ENCODE assay signal across 18 cellular contexts in genomic region chr12:25412735-25413134, GRCh38.
A peak's percentile ranks its signal among the peaks of the same experiment; 100 is the strongest.
DNase-seq lines count a peak whose midpoint lies in the region; ATAC-seq and TF ChIP-seq lines count a peak whose summit lies in the region.
"Had no signal": no experiment of that assay in that cellular context is flagged by ENCODE, and none has a peak within 500 bp of the region (broad histone marks: within the 10 kb centered on the region; RNA-seq: fewer than 3 reads in every experiment).

No MANE protein-coding gene starts in this region.

- peak; percentile 41 to 67 for ATAC-seq in lower lobe of right lung
- ATAC-seq: A549, GM12878 had no signal

- no peaks in the 10 kb centered on the region for H3K27me3 ChIP-seq in lower lobe of right lung (ENCODE audit: low read depth)

- POLR2A ChIA-PET in OCI-LY7 (lab: Charles Lee) (interaction anchor here (0.6 to 1.1 kb wide), 7 partner anchors 11 to 230 kb away, joined by 3 to 7 read pairs (median 3); no protein-coding TSS in a partner anchor), GM10248 (lab: Yijun Ruan, JAX) (no interaction called here)

- TF ChIP-seq CTCF in OCI-LY7 (conservative IDR thresholded peaks at IDR 0.05; ENCODE audit: low read length) (no peak), lower lobe of right lung (IDR thresholded peaks at IDR 0.05) (no peak), GM10248 (IDR thresholded peaks at IDR 0.05; ENCODE audit: control extremely low read depth, extremely low read depth, low read depth, missing control alignments) (no peak)

- H3K9me2 ChIP-seq in OCI-LY7 (ENCODE audit: insufficient read depth, low read length) = no peaks in the 10 kb centered on the region

- no peaks in the 10 kb centered on the region for H4K20me1 ChIP-seq in OCI-LY7 (ENCODE audit: insufficient read depth, low read length)

- DNase-seq in COLO829 (ENCODE audit: low spot score) = peak; percentile 50
- DNase-seq in OCI-LY7 (ENCODE audit: low spot score) = no peak
- no peak for DNase-seq in lower lobe of right lung
- no peak for DNase-seq in GM10248 (ENCODE audit: extremely low spot score)
- DNase-seq in T-helper 2 cell = no peak
- DNase-seq in MV-4-11 (lab: John Stamatoyannopoulos, UW) = no peak
- DNase-seq: ACHN; C1 segment of cervical spinal cord; Caco-2; CD4-positive, alpha-beta memory T cell; DMS153; DND-41; GM23248; H7; HCEC 1CT had no signal

- BruUV-seq in OCI-LY7 (replicated peaks; lab: Mats Ljungman, UMichigan) = no TSS peak

- peak overlapping the region; percentile 60 for H3K4me2 ChIP-seq in OCI-LY7 (ENCODE audit: low read length)
- H3K4me2 ChIP-seq: A549 had no signal

- H3K9me3 ChIP-seq in OCI-LY7 (ENCODE audit: low read length) (no peaks in the 10 kb centered on the region), lower lobe of right lung (no peaks in the 10 kb centered on the region)
- H3K9me3 ChIP-seq: A549, Caco-2 had no signal

- peak overlapping the region; percentile 86 for H2AFZ ChIP-seq in OCI-LY7 (ENCODE audit: low read length)
- H2AFZ ChIP-seq: GM23248 had no signal

- no peaks in the 10 kb centered on the region for H3K79me2 ChIP-seq in OCI-LY7 (ENCODE audit: insufficient read depth, low read depth, low read length)

- H3K4me3 ChIP-seq in OCI-LY7 (ENCODE audit: low read depth, low read length, poor library complexity, severe bottlenecking) (peak overlapping the region; percentile 37), lower lobe of right lung (no peak overlapping the region)
- H3K4me3 ChIP-seq: A549, GM12878, GM23248 had no signal

- H3K36me3 ChIP-seq in OCI-LY7 (ENCODE audit: insufficient read depth, low read length) (no peaks in the 10 kb centered on the region), lower lobe of right lung (no peaks in the 10 kb centered on the region)

- H3K27ac ChIP-seq in OCI-LY7 (ENCODE audit: low read depth, low read length, poor library complexity, severe bottlenecking) (peak overlapping the region; percentile 37), lower lobe of right lung (no peak overlapping the region)
- H3K27ac ChIP-seq: 22Rv1, A549, GM23248 had no signal

- H3K4me1 ChIP-seq in OCI-LY7 (ENCODE audit: insufficient read depth, low read length, poor library complexity, severe bottlenecking) (peaks cover 24% of the 10 kb centered on the region), lower lobe of right lung (no peaks in the 10 kb centered on the region)
- H3K4me1 ChIP-seq: A549, Caco-2 had no signal

- CTCF ChIA-PET in OCI-LY7 (lab: Charles Lee; ENCODE audit: unreplicated experiment) = no interaction called here
- CTCF ChIA-PET in GM10248 (lab: Yijun Ruan, JAX) = interaction anchor here (0.7 to 1.1 kb wide), 3 partner anchors 18 to 215 kb away, joined by 3 read pairs; no protein-coding TSS in a partner anchor

- intact Hi-C loops in OCI-LY7 (cut with micrococcal nuclease; ENCODE audit: unreplicated experiment) = no loop called here
- intact Hi-C loops in lower lobe of right lung (cut with DNase I) = no loop called here
